ENCODE assay signal across 30 cellular contexts in genomic region chr3:78660958-78661357, GRCh38.
DNase-seq lines count a peak whose midpoint lies in the region; ATAC-seq and TF ChIP-seq lines count a peak whose summit lies in the region.
"Had no signal": no experiment of that assay in that cellular context is flagged by ENCODE, and none has a peak within 500 bp of the region (broad histone marks: within the 10 kb centered on the region; RNA-seq: fewer than 3 reads in every experiment).

No MANE protein-coding gene starts in this region.

- H3K36me3 ChIP-seq in GM23248 (ENCODE audit: low read depth) (no peaks in the 10 kb centered on the region), gastrocnemius medialis (no peaks in the 10 kb centered on the region)
- H3K36me3 ChIP-seq in effector memory CD4-positive, alpha-beta T cell (ENCODE audit: control insufficient read depth, insufficient read depth, low read length) = no peaks in the 10 kb centered on the region
- H3K36me3 ChIP-seq: upper lobe of left lung had no signal

- no peaks in the 10 kb centered on the region for H4K20me1 ChIP-seq in GM23248 (ENCODE audit: insufficient read depth)

- ATAC-seq in gastrocnemius medialis (peak in 1 of 2 donors; percentile 36), HG02588 (IDR thresholded peaks at IDR 0.05; ENCODE audit: unreplicated experiment) (no peak)
- ATAC-seq: activated CD4-positive, CD25-positive, alpha-beta regulatory T cell treated with anti-CD3 and anti-CD28 coated beads, Interleukin-2, amount 50 U/mL, for 24 hours; activated T-cell treated with anti-CD3 and anti-CD28 coated beads, Interleukin-2, amount 50 U/mL, for 72 hours; GM12878; K562; natural killer cell treated with Interleukin-12 subunit alpha and Interleukin-12 subunit beta and Interleukin-15 and Interleukin-18, amount 100 ng/mL, for 72 hours; stimulated activated effector memory CD8-positive, alpha-beta T cell treated with anti-CD3 and anti-CD28 coated beads, Interleukin-12 subunit alpha, Interleukin-12 subunit beta, amount 100 ng/mL, for 72 hours; T-helper 17 cell had no signal

- peaks cover 7% of the 10 kb centered on the region for H3K4me1 ChIP-seq in GM23248 (ENCODE audit: insufficient read depth)
- H3K4me1 ChIP-seq in gastrocnemius medialis = no peaks in the 10 kb centered on the region
- H3K4me1 ChIP-seq in effector memory CD4-positive, alpha-beta T cell (ENCODE audit: control insufficient read depth, insufficient read depth, low read length, poor library complexity, severe bottlenecking) = no peaks in the 10 kb centered on the region
- H3K4me1 ChIP-seq: upper lobe of left lung had no signal

- in situ Hi-C loops in GM23248 (cut with MboI) (loop anchor here (10.0 to 25.0 kb wide), 3 partner anchors 364 to 826 kb away; no protein-coding TSS in a partner anchor), gastrocnemius medialis (cut with MboI; ENCODE audit: low sequenced_read_pairs in 4 of 4) (loop anchor here (5.0 to 25.0 kb wide), 4 partner anchors 364 to 701 kb away; no protein-coding TSS in a partner anchor)

- WGBS in GM23248 (ENCODE audit: low coverage in 1 of 2, low lambda C conversion rate in 2 of 2, missing lambda C conversion rate in 2 of 2), 2 experiments = 30 to 36% methylated on average over 6 of the region's 6 CpGs

- peak; percentile 0 for DNase-seq in NCI-H1694 treated with DMSO at 0.1 percent for 48 hours (lab: John Stamatoyannopoulos, UW)
- DNase-seq in NCI-H1694 (lab: John Stamatoyannopoulos, UW) = no peak
- DNase-seq in GM23248 = peak; percentile 43
- DNase-seq in fibroblast of the aortic adventitia (ENCODE audit: low read depth) = peak; percentile 65
- peak; percentile 14 to 24 for DNase-seq in gastrocnemius medialis
- DNase-seq in effector memory CD4-positive, alpha-beta T cell = no peak
- no peak for DNase-seq in stimulated activated CD4-positive, alpha-beta T cell treated with anti-CD3 and anti-CD28 coated beads, Interleukin-4, amount 100 ng/mL, for 1 hour
- DNase-seq: activated CD4-positive, alpha-beta T cell treated with anti-CD3 and anti-CD28 coated beads, Interleukin-2, amount 50 U/mL, for 4 hours; activated naive CD4-positive, alpha-beta T cell; activated T-cell treated with anti-CD3 and anti-CD28 coated beads, Interleukin-2, amount 50 U/mL, for 72 hours; CD4-positive, alpha-beta T cell; EL; erythroblast; H7; hippocampal formation; mammary epithelial cell; NCI-H1048; NK-92 treated with Interleukin-12 subunit alpha and Interleukin-12 subunit beta, amount 100 ng/mL, for 24 hours; PC-9; SHP77; stimulated activated CD4-positive, alpha-beta T cell treated with anti-CD3 and anti-CD28 coated beads, Interleukin-15, amount 100 ng/mL, for 24 hours; T-helper 17 cell; upper lobe of left lung had no signal

- H3K27ac ChIP-seq in GM23248 = no peak overlapping the region
- H3K27ac ChIP-seq in gastrocnemius medialis = no peak overlapping the region
- H3K27ac ChIP-seq in effector memory CD4-positive, alpha-beta T cell (ENCODE audit: insufficient read depth, low read length, poor library complexity, severe bottlenecking) = no peak overlapping the region
- H3K27ac ChIP-seq: 22Rv1, PC-9, upper lobe of left lung had no signal

- no peaks in the 10 kb centered on the region for H3K9me2 ChIP-seq in GM23248 (ENCODE audit: insufficient read depth)

- TF ChIP-seq CTCF in fibroblast of the aortic adventitia (IDR thresholded peaks at IDR 0.05; ENCODE audit: insufficient read depth, low read length) (no peak), gastrocnemius medialis (IDR thresholded peaks at IDR 0.05 in 4 of 5, conservative IDR thresholded peaks at IDR 0.05 in 1 of 5) (no peak)

- no peaks in the 10 kb centered on the region for H3K79me2 ChIP-seq in GM23248 (ENCODE audit: insufficient read depth)

- no peak overlapping the region for H2AFZ ChIP-seq in GM23248
- H2AFZ ChIP-seq: PC-9 had no signal

- H3K4me3 ChIP-seq in GM23248 (no peak overlapping the region), fibroblast of the aortic adventitia (ENCODE audit: low read depth, low read length) (no peak overlapping the region), gastrocnemius medialis (no peak overlapping the region)
- H3K4me3 ChIP-seq in effector memory CD4-positive, alpha-beta T cell (ENCODE audit: insufficient read depth, low read depth, low read length, poor library complexity, severe bottlenecking) = no peak overlapping the region
- H3K4me3 ChIP-seq: GM12878, K562, PC-9, upper lobe of left lung had no signal

- no peak overlapping the region for H3K4me2 ChIP-seq in GM23248 (ENCODE audit: unreplicated experiment)
- H3K4me2 ChIP-seq: PC-9 had no signal

- intact Hi-C loops in gastrocnemius medialis (cut with DNase I; ENCODE audit: low total_unique reads) = loop anchor here (5.0 kb wide), 1 partner anchor 701 kb away; no protein-coding TSS in a partner anchor

- H3K9me3 ChIP-seq in GM23248 (ENCODE audit: low read depth) (no peaks in the 10 kb centered on the region), gastrocnemius medialis (no peaks in the 10 kb centered on the region)
- H3K9me3 ChIP-seq in effector memory CD4-positive, alpha-beta T cell (ENCODE audit: control insufficient read depth, low read length) = no peaks in the 10 kb centered on the region
- H3K9me3 ChIP-seq: upper lobe of left lung had no signal

- H3F3A ChIP-seq in GM23248 (ENCODE audit: insufficient read depth) = no peaks in the 10 kb centered on the region

- H3K27me3 ChIP-seq in GM23248 (replicated peaks; ENCODE audit: insufficient read depth) (no peaks in the 10 kb centered on the region), gastrocnemius medialis (no peaks in the 10 kb centered on the region)
- H3K27me3 ChIP-seq in effector memory CD4-positive, alpha-beta T cell (replicated peaks; ENCODE audit: control insufficient read depth, insufficient read depth, low read length, poor library complexity, severe bottlenecking) = no peaks in the 10 kb centered on the region
- H3K27me3 ChIP-seq: upper lobe of left lung had no signal

- no peak overlapping the region for H3K9ac ChIP-seq in GM23248

- TF ChIP-seq POLR2A in gastrocnemius medialis (IDR thresholded peaks at IDR 0.05) = no peak

Comparison
In these comparisons a context has a peak if more than half of its experiments do, and no peak if none do; other contexts are left out.
1. DNase-seq: peak in NCI-H1694 treated with DMSO at 0.1 percent for 48 hours (single experiment), GM23248 (single experiment), fibroblast of the aortic adventitia (single experiment) and gastrocnemius medialis (2 of 2); none in NCI-H1694 (single experiment), effector memory CD4-positive, alpha-beta T cell (0 of 3) and stimulated activated CD4-positive, alpha-beta T cell treated with anti-CD3 and anti-CD28 coated beads, Interleukin-4, amount 100 ng/mL, for 1 hour (single experiment).